In genomic region chr1:85692730-85693314, GRCh38 we compare ENCODE assay signal across 2 cellular contexts.
TF ChIP-seq lines count a peak whose summit lies in the region.

No MANE protein-coding gene starts in this region.

TF ChIP-seq in HEK293, 187 proteins besides CTCF, POLR2A, EP300 and RAD21 (continued from another document and continues in another):
- TF ChIP-seq ZNF398 (tag by site-specific recombination; IDR thresholded peaks at IDR 0.05) (no peak), ZNF645 (tag by site-specific recombination; IDR thresholded peaks at IDR 0.05) (no peak), PRDM4 (tag by site-specific recombination; IDR thresholded peaks at IDR 0.05) (no peak), SCRT1 (tag by site-specific recombination; IDR thresholded peaks at IDR 0.05; ENCODE audit: borderline replicate concordance) (no peak), ZNF157 (tag by site-specific recombination; IDR thresholded peaks at IDR 0.05) (no peak), ZBTB6 (tag by site-specific recombination; IDR thresholded peaks at IDR 0.05) (no peak), PRDM6 (tag by site-specific recombination; IDR thresholded peaks at IDR 0.05) (peak; percentile 63; the same call in 1 of the 2 replicates), HOXD13 (CRISPR knock-in tag; IDR thresholded peaks at IDR 0.05; ENCODE audit: borderline replicate concordance) (no peak), ZNF138 (tag by site-specific recombination; IDR thresholded peaks at IDR 0.05; ENCODE audit: borderline replicate concordance) (no peak), ZNF10 (tag by site-specific recombination; IDR thresholded peaks at IDR 0.05) (no peak), ZNF558 (tag by site-specific recombination; IDR thresholded peaks at IDR 0.05) (no peak), ZNF777 (tag by site-specific recombination; IDR thresholded peaks at IDR 0.05; ENCODE audit: borderline replicate concordance) (no peak), ZNF658 (tag by site-specific recombination; IDR thresholded peaks at IDR 0.05) (no peak), ZNF214 (tag by site-specific recombination; IDR thresholded peaks at IDR 0.05; ENCODE audit: borderline replicate concordance) (no peak), ZNF280C (tag by site-specific recombination; IDR thresholded peaks at IDR 0.05) (no peak), ZNF501 (tag by site-specific recombination; IDR thresholded peaks at IDR 0.05) (no peak), ZNF747 (tag by site-specific recombination; IDR thresholded peaks at IDR 0.05) (no peak)

TF ChIP-seq in HepG2, 621 proteins besides CTCF, POLR2A, EP300 and RAD21 (continued from another document and continues in another):
- TF ChIP-seq ZNF281 (CRISPR knock-in tag; IDR thresholded peaks at IDR 0.05; ENCODE audit: borderline replicate concordance) (no peak), ZBTB40 (IDR thresholded peaks at IDR 0.05) (no peak), ZBTB40 (CRISPR knock-in tag; IDR thresholded peaks at IDR 0.05) (no peak), ZNF782 (CRISPR knock-in tag; IDR thresholded peaks at IDR 0.05; ENCODE audit: borderline replicate concordance) (no peak), ZBTB4 (CRISPR knock-in tag; IDR thresholded peaks at IDR 0.05; ENCODE audit: borderline replicate concordance) (no peak), SNAPC4 (CRISPR knock-in tag; IDR thresholded peaks at IDR 0.05) (no peak), BRD4 (CRISPR knock-in tag; IDR thresholded peaks at IDR 0.05) (no peak), ZNF513 (CRISPR knock-in tag; conservative IDR thresholded peaks at IDR 0.05) (no peak), BRF2 (CRISPR knock-in tag; IDR thresholded peaks at IDR 0.05) (no peak), ARID3A (IDR thresholded peaks at IDR 0.05; ENCODE audit: low read depth, low read length) (peak; percentile 41; the same call in 1 of the 2 replicates), ZNF12 (CRISPR knock-in tag; IDR thresholded peaks at IDR 0.05) (no peak), FOXO4 (CRISPR knock-in tag; conservative IDR thresholded peaks at IDR 0.05) (no peak)
